9 cellular contexts compared by ENCODE assay signal in genomic region chr1:54475357-54476230, GRCh38.
DNase-seq lines count a peak whose midpoint lies in the region; ATAC-seq, FAIRE-seq and TF ChIP-seq lines count a peak whose summit lies in the region.
"Had no signal": no experiment of that assay in that cellular context is flagged by ENCODE, and none has a peak within 500 bp of the region (broad histone marks: within the 10 kb centered on the region; RNA-seq: fewer than 3 reads in every experiment).

No MANE protein-coding gene starts in this region.

- H3K9ac ChIP-seq in H9 (ENCODE audit: extremely low read depth, insufficient read length, low read length) (no peak overlapping the region), rectal smooth muscle tissue (ENCODE audit: low read length) (no peak overlapping the region)

- FAIRE-seq in HTR-8/SVneo (lab: Jason Lieb, UNC): no peak

- H3K36me3 ChIP-seq in rectal smooth muscle tissue (ENCODE audit: control insufficient read depth, insufficient read depth, low read length) (no peaks in the 10 kb centered on the region), prostate gland (no peaks in the 10 kb centered on the region)

- TF ChIP-seq CTCF in H9 (conservative IDR thresholded peaks at IDR 0.05) (no peak), WTC11 (IDR thresholded peaks at IDR 0.05) (no peak), prostate gland (IDR thresholded peaks at IDR 0.05) (no peak)

- H3K9me3 Mint-ChIP-seq in H9: no peaks in the 10 kb centered on the region; a peak in 1 of 5 replicates
- H3K9me3 Mint-ChIP-seq in WTC11: no peaks in the 10 kb centered on the region

- H3K9me3 ChIP-seq in H9 (ENCODE audit: control insufficient read depth, low read depth, low read length): no peaks in the 10 kb centered on the region
- H3K9me3 ChIP-seq in prostate gland: no peaks in the 10 kb centered on the region

- H3K36me3 Mint-ChIP-seq in H9 (ENCODE audit: insufficient read depth in 1 of 3, low read depth in 3 of 3) (no peaks in the 10 kb centered on the region), WTC11 (no peaks in the 10 kb centered on the region)

- H2BK15ac ChIP-seq in H9 (ENCODE audit: low read depth, low read length): no peak overlapping the region

- no peak overlapping the region for H2BK5ac ChIP-seq in H9 (ENCODE audit: insufficient read length, low read length)

- no peaks in the 10 kb centered on the region for H3K79me1 ChIP-seq in H9 (ENCODE audit: insufficient read depth, low read depth, low read length, poor library complexity, severe bottlenecking)

- H3K27me3 ChIP-seq in H9 (ENCODE audit: insufficient read depth, low read length) (peaks cover 3% of the 10 kb centered on the region; the same call in 1 of the 2 replicates), rectal smooth muscle tissue (ENCODE audit: control insufficient read depth, insufficient read depth, low read length) (no peaks in the 10 kb centered on the region), prostate gland (replicated peaks; ENCODE audit: insufficient read depth) (no peaks in the 10 kb centered on the region)

- H4K5ac ChIP-seq in H9 (ENCODE audit: insufficient read length, low read depth, low read length): no peak overlapping the region

- H3K27ac Mint-ChIP-seq in H9: peak overlapping the region in 2 of 3 experiments; percentile 84 to 99; a peak in 4 of 7 replicates
- H3K27ac Mint-ChIP-seq in WTC11: peak overlapping the region; percentile 98

- H3T11ph ChIP-seq in H9 (ENCODE audit: low read length): no peak overlapping the region

- no peak overlapping the region for H3K4ac ChIP-seq in H9 (ENCODE audit: low read depth, low read length)

- H3K4me1 ChIP-seq in H9 (ENCODE audit: insufficient read depth, low read length) (peaks cover 14% of the 10 kb centered on the region), rectal smooth muscle tissue (ENCODE audit: control insufficient read depth, insufficient read depth, low read length) (peaks cover 18% of the 10 kb centered on the region), prostate gland (replicated peaks) (no peaks in the 10 kb centered on the region)

- no peaks in the 10 kb centered on the region for H3K79me2 ChIP-seq in H9 (ENCODE audit: insufficient read depth, low read length)

- H3K18ac ChIP-seq in H9 (ENCODE audit: insufficient read length, low read depth, low read length): peak overlapping the region; percentile 68

- no peak overlapping the region for H3K27ac ChIP-seq in H9 (ENCODE audit: insufficient read length, low read depth, low read length)
- H3K27ac ChIP-seq in rectal smooth muscle tissue (ENCODE audit: low read depth, low read length): peak overlapping the region; percentile 85
- H3K27ac ChIP-seq in prostate gland: no peak overlapping the region

- no peak for TF ChIP-seq POLR2A in prostate gland (IDR thresholded peaks at IDR 0.05)

- no peak overlapping the region for H4K8ac ChIP-seq in H9 (replicated peaks; ENCODE audit: insufficient read length, low read depth, low read length)

- H3K4me3 ChIP-seq in rectal smooth muscle tissue (ENCODE audit: low read length): peak overlapping the region; percentile 44
- H3K4me3 ChIP-seq in prostate gland: no peak overlapping the region

- POLR2A ChIA-PET in WTC11 (lab: Charles Lee): interaction anchor here (0.6 to 3.8 kb wide), 6 partner anchors 11 to 69 kb away, joined by 3 to 20 read pairs (median 4); partner anchors contain the start of gene SSBP3

- peak overlapping the region; percentile 40 for H2BK12ac ChIP-seq in H9 (ENCODE audit: insufficient read length, low read depth, low read length)

- H3K14ac ChIP-seq in H9 (ENCODE audit: insufficient read depth, low read length): peak overlapping the region; percentile 88

- H3K23me2 ChIP-seq in H9 (ENCODE audit: insufficient read length, low read depth, low read length, poor library complexity, severe bottlenecking): peaks cover 12% of the 10 kb centered on the region

- no peak overlapping the region for H2BK20ac ChIP-seq in H9 (ENCODE audit: low read depth, low read length, poor library complexity, severe bottlenecking)

- intact Hi-C loops in prostate gland (cut with DNase I): no loop called here

- H3K23ac ChIP-seq in H9 (ENCODE audit: insufficient read length, low read depth, low read length): no peak overlapping the region

- WGBS in H9 (ENCODE audit: extremely low coverage, insufficient read length, low lambda C conversion rate): no CpG with 5 or more reads among the region's 27 CpGs
- WGBS in prostate gland: 33% methylated on average over 27 of the region's 27 CpGs

- peaks cover 57% of the 10 kb centered on the region for H3K27me3 Mint-ChIP-seq in H9 (ENCODE audit: low read depth)
- peaks cover 45% of the 10 kb centered on the region for H3K27me3 Mint-ChIP-seq in WTC11 (ENCODE audit: low read depth)

- DNase-seq in H9: peak; percentile 59
- peak; percentile 70 for DNase-seq in WTC11 (ENCODE audit: low spot score)
- peak; percentile 44 for DNase-seq in germinal center (ENCODE audit: low spot score)
- DNase-seq in NCI-H2081 (lab: John Stamatoyannopoulos, UW): no peak
- no peak for DNase-seq in HTR-8/SVneo (ENCODE audit: insufficient read length, low spot score)
- DNase-seq in prostate gland (ENCODE audit: low spot score): no peak
- DNase-seq: NCI-H1436 treated with DMSO at 0.1 percent for 48 hours had no signal

- no peaks in the 10 kb centered on the region for H4K20me1 ChIP-seq in H9 (ENCODE audit: control insufficient read depth, insufficient read depth, insufficient read length)

- peak overlapping the region; percentile 37 for H3K4me2 ChIP-seq in H9 (ENCODE audit: insufficient read depth, insufficient read length, low read length)

- H2BK120ac ChIP-seq in H9 (ENCODE audit: low read depth, low read length, poor library complexity, severe bottlenecking): no peak overlapping the region

- no peak overlapping the region for H4K91ac ChIP-seq in H9 (ENCODE audit: insufficient read length, low read depth, low read length)

- CTCF ChIA-PET in WTC11 (lab: Charles Lee): interaction anchor here (0.6 to 1.2 kb wide), 3 partner anchors 11 to 30 kb away, joined by 3 to 6 read pairs (median 3); no protein-coding TSS in a partner anchor

- no peak overlapping the region for H2AK5ac ChIP-seq in H9 (ENCODE audit: insufficient read length, low read length)

- peaks cover 59 to 72% of the 10 kb centered on the region in 2 experiments for H3K4me1 Mint-ChIP-seq in H9
- peaks cover 74% of the 10 kb centered on the region for H3K4me1 Mint-ChIP-seq in WTC11

- peak overlapping the region; percentile 51 to 66 for H3K4me3 Mint-ChIP-seq in H9
- peak overlapping the region; percentile 67 for H3K4me3 Mint-ChIP-seq in WTC11

- no peak overlapping the region for H3K56ac ChIP-seq in H9 (ENCODE audit: insufficient read length, low read depth, low read length)

- no peak overlapping the region for H2AFZ ChIP-seq in H9 (ENCODE audit: low read length)

- ATAC-seq in WTC11 (peak; percentile 31), GM21390 (IDR thresholded peaks at IDR 0.05; ENCODE audit: unreplicated experiment) (no peak)

TF ChIP-seq in WTC11, 78 proteins besides CTCF, POLR2A, EP300 and RAD21:
- no peak for TF ChIP-seq MLX (CRISPR knock-in tag; IDR thresholded peaks at IDR 0.05)
- no peak for TF ChIP-seq KAT7 (CRISPR knock-in tag; IDR thresholded peaks at IDR 0.05; ENCODE audit: borderline replicate concordance)
- no peak for TF ChIP-seq PREB (CRISPR knock-in tag; IDR thresholded peaks at IDR 0.05; ENCODE audit: borderline replicate concordance)
- TF ChIP-seq IRF2 (CRISPR knock-in tag; IDR thresholded peaks at IDR 0.05; ENCODE audit: borderline replicate concordance, low read depth): no peak
- 0 out of 2 replicates have a peak, but pooled peaks have one; percentile 19 for TF ChIP-seq FOXK1 (CRISPR knock-in tag; IDR thresholded peaks at IDR 0.05)
TF ChIP-seq in WTC11: peak in this region for 1.

Comparison
In these comparisons a context has a peak if more than half of its experiments do, and no peak if none do; other contexts are left out.
1. DNase-seq: peak in H9 (single experiment), WTC11 (single experiment) and germinal center (single experiment); none in NCI-H2081 (0 of 2), HTR-8/SVneo (single experiment) and prostate gland (single experiment).